Comparison of ENCODE assay signal across 8 cellular contexts in the genomic region with DNA sequence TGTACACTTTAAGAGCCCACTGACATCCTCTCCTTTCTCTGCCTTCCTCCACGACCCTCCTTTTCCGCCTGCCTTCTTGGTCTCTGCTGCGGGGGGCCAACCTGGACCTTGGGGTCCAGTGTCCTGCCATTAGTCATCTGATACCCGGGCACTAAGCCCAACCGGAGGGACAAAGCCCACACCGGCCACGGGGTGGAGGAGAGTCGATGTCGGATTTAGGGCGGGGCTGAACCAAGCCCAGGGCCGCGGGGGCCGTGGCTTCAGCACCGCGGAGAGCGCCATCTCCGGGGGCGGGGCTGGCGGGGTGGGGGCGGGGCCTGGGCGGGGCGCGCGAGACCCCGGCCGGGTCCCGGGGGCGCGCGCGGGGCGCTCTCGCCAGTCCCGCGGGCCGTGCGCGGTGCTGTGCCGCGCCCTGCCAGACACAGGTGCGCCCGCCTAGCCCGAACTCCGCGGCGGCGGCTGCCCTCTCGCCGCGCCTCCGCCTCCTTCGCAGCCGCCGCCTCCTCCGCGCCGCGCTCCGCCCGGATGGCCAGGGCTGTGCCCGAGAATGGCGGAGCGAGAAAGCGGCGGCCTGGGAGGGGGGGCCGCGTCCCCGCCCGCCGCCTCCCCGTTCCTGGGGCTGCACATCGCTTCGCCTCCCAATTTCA. TPM values are rescaled to one million over a fixed set of nuclear protein-coding genes. Genes with fewer than 3 reads are reported as not detected.
A peak's percentile ranks its signal among the peaks of the same experiment; 100 is the strongest.
DNase-seq lines count a peak whose midpoint lies in the region; ATAC-seq and TF ChIP-seq lines count a peak whose summit lies in the region.

MAPK8IP1 (plus strand) TSS at position 378 of the 647 bp plus-strand sequence; CDS start at position 548, 170 bp downstream.

- H3K4me2 ChIP-seq in OCI-LY3 (ENCODE audit: low read length) (peak within 1 kb of the TSS; percentile 73), neural progenitor cell (peak within 1 kb of the TSS; percentile 91)

- DNase-seq in NCI-H2081 (lab: John Stamatoyannopoulos, UW) (peak; percentile 67 to 78), NCI-H2081 treated with DMSO at 0.1 percent for 48 hours (lab: John Stamatoyannopoulos, UW) (no peak), activated T-helper 1 cell treated with Interleukin-2 at 50 U/mL for 16 hours (ENCODE audit: low read depth) (peak; percentile 33), fibroblast of pulmonary artery (ENCODE audit: low read depth) (peak; percentile 36), neural progenitor cell (ENCODE audit: low spot score) (peak; percentile 94), tibial artery (no peak)

- H3K79me2 ChIP-seq in OCI-LY3 (ENCODE audit: low read length) (no peaks in the 10 kb centered on the region), neural progenitor cell (ENCODE audit: low read depth) (no peaks in the 10 kb centered on the region)

- intact Hi-C loops in tibial artery (cut with DNase I; ENCODE audit: low total_unique reads), result no loop called here

- H3K27ac ChIP-seq in OCI-LY3 (ENCODE audit: low read length), result no peak within 1 kb of the TSS
- H3K27ac ChIP-seq in neural progenitor cell, result no peak within 1 kb of the TSS
- no peak within 1 kb of the TSS for H3K27ac ChIP-seq in tibial artery

- H3K4me1 Mint-ChIP-seq in neural progenitor cell, result peaks cover 9% of the 10 kb centered on the region

- H2AFZ ChIP-seq in OCI-LY3 (ENCODE audit: low read depth, low read length) (no peak within 1 kb of the TSS), neural progenitor cell (replicated peaks) (peak within 1 kb of the TSS; percentile 64)

- peak; percentile 59 for ATAC-seq in HG03439 (IDR thresholded peaks at IDR 0.05; ENCODE audit: unreplicated experiment)

- H4K20me1 ChIP-seq in OCI-LY3 (ENCODE audit: insufficient read depth, low read length) (peaks cover 32% of the 10 kb centered on the region), neural progenitor cell (ENCODE audit: low read depth) (peaks cover 40% of the 10 kb centered on the region)

- H3K9me3 ChIP-seq in OCI-LY3 (ENCODE audit: insufficient read depth, low read length) (no peaks in the 10 kb centered on the region), neural progenitor cell (ENCODE audit: low read depth) (no peaks in the 10 kb centered on the region), tibial artery (no peaks in the 10 kb centered on the region)

- H3F3A ChIP-seq in neural progenitor cell (ENCODE audit: low read depth), result peaks cover 12% of the 10 kb centered on the region

- H3K4me3 Mint-ChIP-seq in neural progenitor cell, result peak within 1 kb of the TSS; percentile 79

- no peak within 1 kb of the TSS for H3K27ac Mint-ChIP-seq in neural progenitor cell

- H3K36me3 Mint-ChIP-seq in neural progenitor cell, result peaks cover 4% of the 10 kb centered on the region

- H3K9ac ChIP-seq in OCI-LY3 (ENCODE audit: low read length) (no peak within 1 kb of the TSS), neural progenitor cell (no peak within 1 kb of the TSS)

- no peaks in the 10 kb centered on the region for H3K27me3 ChIP-seq in OCI-LY3 (ENCODE audit: low read depth, low read length)
- peaks cover 11% of the 10 kb centered on the region for H3K27me3 ChIP-seq in neural progenitor cell
- H3K27me3 ChIP-seq in tibial artery, result no peaks in the 10 kb centered on the region

- H3K36me3 ChIP-seq in OCI-LY3 (replicated peaks; ENCODE audit: low read depth, low read length), result peaks cover 15% of the 10 kb centered on the region
- no peaks in the 10 kb centered on the region for H3K36me3 ChIP-seq in neural progenitor cell
- peaks cover 17 to 26% (median 24%) of the 10 kb centered on the region in 3 donors for H3K36me3 ChIP-seq in tibial artery

- H3K4me1 ChIP-seq in OCI-LY3 (ENCODE audit: low read length) (no peaks in the 10 kb centered on the region), neural progenitor cell (peaks cover 3% of the 10 kb centered on the region), tibial artery (peaks cover 0 to 12% (median 7%) of the 10 kb centered on the region in 4 donors)

- H3K9me3 Mint-ChIP-seq in neural progenitor cell, result no peaks in the 10 kb centered on the region

- H3K27me3 Mint-ChIP-seq in neural progenitor cell (ENCODE audit: insufficient read depth, low read depth), result peaks cover 11% of the 10 kb centered on the region

- TF ChIP-seq CTCF in OCI-LY3 (IDR thresholded peaks at IDR 0.05; ENCODE audit: low read depth, low read length) (no peak), fibroblast of pulmonary artery (IDR thresholded peaks at IDR 0.05; ENCODE audit: low read length, missing control alignments) (no peak), neural progenitor cell (IDR thresholded peaks at IDR 0.05) (peak; percentile 24), tibial artery (IDR thresholded peaks at IDR 0.05) (no peak)

- peak within 1 kb of the TSS; percentile 75 for H3K4me3 ChIP-seq in OCI-LY3 (ENCODE audit: low read length)
- peak within 1 kb of the TSS; percentile 43 for H3K4me3 ChIP-seq in fibroblast of pulmonary artery (replicated peaks; ENCODE audit: low read depth, low read length)
- peak within 1 kb of the TSS; percentile 67 for H3K4me3 ChIP-seq in neural progenitor cell
- H3K4me3 ChIP-seq in tibial artery, result peak within 1 kb of the TSS; percentile 43 to 60

RNA-seq across cellular contexts. Expression of gene MAPK8IP1, which starts in this region (rescaled TPM):
- total RNA-seq in neural progenitor cell (ENCODE audit: low replicate concordance), result 3.7 and 11.0 TPM in 2 replicates

Comparison
In these comparisons a context has a peak if more than half of its experiments do, and no peak if none do; other contexts are left out.
1. DNase-seq: peak in NCI-H2081 (2 of 2), activated T-helper 1 cell treated with Interleukin-2 at 50 U/mL for 16 hours (single experiment), fibroblast of pulmonary artery (single experiment) and neural progenitor cell (single experiment); none in NCI-H2081 treated with DMSO at 0.1 percent for 48 hours (single experiment) and tibial artery (0 of 2).
2. Peak in every context shown above with its lines, with median percentiles within 50 percentile points of each other: H3K4me3 ChIP-seq.